Comparison of ENCODE assay signal across 1 cellular context in genomic region chr9:123377211-123377971, GRCh38.
TF ChIP-seq lines count a peak whose summit lies in the region.

No MANE protein-coding gene starts in this region.

TF ChIP-seq in GM12878, 131 proteins besides CTCF, POLR2A, EP300 and RAD21 (continued from another document):
- TF ChIP-seq NKRF (conservative IDR thresholded peaks at IDR 0.05) = no peak
- no peak for TF ChIP-seq BACH1 (IDR thresholded peaks at IDR 0.05; ENCODE audit: borderline replicate concordance)
